ENCODE assay signal across 8 cellular contexts in the genomic region with DNA sequence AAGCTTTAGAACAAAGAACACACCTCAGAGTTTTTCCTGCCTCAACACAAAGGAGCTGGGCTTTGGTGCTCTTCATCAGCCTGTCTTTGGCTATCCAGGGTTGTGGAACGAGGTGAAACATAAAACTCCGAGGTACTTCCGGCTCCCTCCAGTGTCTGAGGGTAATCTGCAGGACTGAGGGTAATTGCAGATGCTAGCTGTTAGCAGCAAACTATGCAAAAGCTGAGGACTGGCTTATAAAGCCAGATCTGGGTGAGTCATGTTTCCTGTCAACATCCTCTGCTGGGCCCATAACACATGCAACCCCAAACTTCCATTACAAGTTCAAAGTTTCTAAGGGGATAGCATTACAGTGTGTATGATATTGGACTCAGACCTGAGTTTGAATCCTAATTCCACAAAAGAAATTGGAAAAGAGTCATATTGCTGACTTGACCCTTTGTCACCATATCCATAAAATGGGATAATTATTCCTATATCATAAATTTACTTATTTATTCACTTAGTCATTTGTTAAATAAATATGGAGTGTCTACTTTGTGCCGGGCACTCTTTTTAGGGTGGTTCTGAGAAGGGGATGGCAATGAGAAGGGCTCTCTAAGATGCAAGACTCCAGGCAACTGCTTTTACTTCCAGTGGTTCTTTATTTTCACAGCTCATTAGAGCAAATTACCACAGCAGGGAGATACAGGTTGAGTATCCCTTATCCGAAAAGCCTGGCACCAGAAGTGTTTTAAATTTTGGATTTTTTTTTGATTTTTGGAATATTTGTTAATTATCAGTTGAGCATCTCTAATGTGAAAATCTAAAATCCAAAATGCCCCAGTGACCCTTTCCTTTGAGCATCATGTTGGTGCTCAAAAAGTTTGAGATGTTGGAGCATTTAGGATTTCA. TPM values are rescaled to one million over a fixed set of nuclear protein-coding genes. Genes with fewer than 3 reads are reported as not detected.
DNase-seq lines count a peak whose midpoint lies in the region; ATAC-seq, FAIRE-seq and TF ChIP-seq lines count a peak whose summit lies in the region.

No MANE protein-coding gene starts in this region.

- 0 out of 2 replicates have a peak, but pooled peaks have one; percentile 18 for TF ChIP-seq RAD21 in HCT116 (IDR thresholded peaks at IDR 0.05; ENCODE audit: low read depth)

- H3K4me3 Mint-ChIP-seq in activated CD8-positive, alpha-beta memory T cell treated with anti-CD3 and anti-CD28 coated beads, Interleukin-2, amount 10 ng/mL, durations not matched to agents 7 days and 5 days = peak overlapping the region; percentile 94
- peak overlapping the region; percentile 28 to 61 (median 44) for H3K4me3 Mint-ChIP-seq in nephron

- H3K4me3 ChIP-seq in HCT116 (replicated peaks in 1 of 2; ENCODE audit: low read depth in 1 of 2, low read length in 2 of 2) (peak overlapping the region in 1 of 2 experiments; percentile 5; a peak in 1 of 4 replicates), epithelial cell of proximal tubule (ENCODE audit: low read depth, low read length) (no peak overlapping the region)

- peak overlapping the region; percentile 75 for H3K4me2 ChIP-seq in HCT116 (ENCODE audit: low read length)

- H3K79me2 ChIP-seq in HCT116 (ENCODE audit: insufficient read depth, low read length) = no peaks in the 10 kb centered on the region

- peak; percentile 20; the same call in 1 of the 2 replicates for ATAC-seq in HCT116
- peak; percentile 62 for ATAC-seq in activated CD8-positive, alpha-beta memory T cell treated with anti-CD3 and anti-CD28 coated beads, Interleukin-2, amount 10 ng/mL, durations not matched to agents 7 days and 5 days

- TF ChIP-seq POLR2A in GM12892 (IDR thresholded peaks at IDR 0.05; ENCODE audit: low read depth, low read length) = peak; percentile 97
- TF ChIP-seq POLR2A in HCT116 (IDR thresholded peaks at IDR 0.05; ENCODE audit: borderline replicate concordance, extremely low read depth, insufficient read depth, insufficient read length) = peak; percentile 98

- H3K36me3 ChIP-seq in HCT116 (ENCODE audit: control insufficient read depth in 1 of 2, insufficient read depth in 2 of 2, low read length in 2 of 2) = peaks cover 0 to 2% of the 10 kb centered on the region in 2 experiments; a peak in 2 of 4 replicates

- no peaks in the 10 kb centered on the region for H3K27me3 ChIP-seq in HCT116 (ENCODE audit: insufficient read depth, low read length)

- H3K9me3 Mint-ChIP-seq in activated CD8-positive, alpha-beta memory T cell treated with anti-CD3 and anti-CD28 coated beads, Interleukin-2, amount 10 ng/mL, durations not matched to agents 7 days and 5 days (ENCODE audit: low read depth) = no peaks in the 10 kb centered on the region
- H3K9me3 Mint-ChIP-seq in nephron = no peaks in the 10 kb centered on the region

- RAD21 ChIA-PET in HCT116 (lab: Charles Lee; ENCODE audit: low non-redundant PET in 1 of 2, low total read pairs in 2 of 2, uncharacterized antibody in 2 of 2, unreplicated experiment in 2 of 2) = no interaction called here

- peak; percentile 94 for FAIRE-seq in GM12892 (lab: Jason Lieb, UNC)

- H3K36me3 Mint-ChIP-seq in activated CD8-positive, alpha-beta memory T cell treated with anti-CD3 and anti-CD28 coated beads, Interleukin-2, amount 10 ng/mL, durations not matched to agents 7 days and 5 days = peaks cover 16% of the 10 kb centered on the region
- no peaks in the 10 kb centered on the region for H3K36me3 Mint-ChIP-seq in nephron (ENCODE audit: low read depth)

- TSS peak; percentile 62 for BruUV-seq in HCT116 (replicated peaks; lab: Mats Ljungman, UMichigan)

- intact Hi-C loops in HCT116 (cut with micrococcal nuclease) = no loop called here

- peak overlapping the region; percentile 32 for H3K9ac ChIP-seq in HCT116 (ENCODE audit: low read length)

- DNase-seq in GM12892 (ENCODE audit: insufficient read length) (no peak), HCT116 (ENCODE audit: low read depth, low spot score) (peak; percentile 52), NCI-H2196 (lab: John Stamatoyannopoulos, UW; ENCODE audit: unreplicated experiment) (peak; percentile 35), epithelial cell of proximal tubule (ENCODE audit: low read depth) (peak; percentile 72), superior temporal gyrus (ENCODE audit: extremely low spot score) (no peak), NCI-H526 treated with DMSO at 0.1 percent for 48 hours (lab: John Stamatoyannopoulos, UW) (no peak)
- DNase-seq in activated CD8-positive, alpha-beta memory T cell treated with anti-CD3 and anti-CD28 coated beads, Interleukin-2, amount 10 ng/mL, durations not matched to agents 7 days and 5 days = peak; percentile 91

- peaks cover 30 to 34% of the 10 kb centered on the region in 2 experiments for H3K4me1 ChIP-seq in HCT116 (ENCODE audit: control insufficient read depth in 1 of 2, insufficient read depth in 2 of 2, low read length in 2 of 2)

- H3K9me3 ChIP-seq in HCT116 (ENCODE audit: control insufficient read depth in 1 of 2, insufficient read depth in 1 of 2, low read depth in 1 of 2, low read length in 2 of 2) = no peaks in the 10 kb centered on the region

- peak overlapping the region; percentile 93 for H3K27ac ChIP-seq in HCT116 (ENCODE audit: low read depth, low read length)

- H3K9me2 ChIP-seq in HCT116 (ENCODE audit: insufficient read depth) = no peaks in the 10 kb centered on the region

- POLR2A ChIA-PET in HCT116 (lab: Charles Lee) = interaction anchor here (0.6 to 3.7 kb wide), 13 partner anchors 8 to 89 kb away, joined by 3 to 106 read pairs (median 5); partner anchors contain the start of genes B2M, PATL2, SPG11 and TRIM69

- no peak for TF ChIP-seq CTCF in HCT116 (IDR thresholded peaks at IDR 0.05 in 2 of 3, conservative IDR thresholded peaks at IDR 0.05 in 1 of 3; ENCODE audit: borderline replicate concordance in 1 of 3, insufficient read depth in 1 of 3, low read depth in 2 of 3, low read length in 2 of 3)
- peak; percentile 20 for TF ChIP-seq CTCF in epithelial cell of proximal tubule (conservative IDR thresholded peaks at IDR 0.05; ENCODE audit: low read depth, low read length)
- TF ChIP-seq CTCF in nephron (IDR thresholded peaks at IDR 0.05; ENCODE audit: unreplicated experiment in 3 of 3) = no peak

- peak overlapping the region; percentile 99 for H3K27ac Mint-ChIP-seq in activated CD8-positive, alpha-beta memory T cell treated with anti-CD3 and anti-CD28 coated beads, Interleukin-2, amount 10 ng/mL, durations not matched to agents 7 days and 5 days
- H3K27ac Mint-ChIP-seq in nephron = peak overlapping the region in 2 of 3 experiments; percentile 70 to 82

- no peaks in the 10 kb centered on the region for H4K20me1 ChIP-seq in HCT116 (ENCODE audit: insufficient read depth)

- H3K27me3 Mint-ChIP-seq in activated CD8-positive, alpha-beta memory T cell treated with anti-CD3 and anti-CD28 coated beads, Interleukin-2, amount 10 ng/mL, durations not matched to agents 7 days and 5 days = no peaks in the 10 kb centered on the region
- H3K27me3 Mint-ChIP-seq in nephron (ENCODE audit: low read depth) = no peaks in the 10 kb centered on the region

- H3K4me1 Mint-ChIP-seq in activated CD8-positive, alpha-beta memory T cell treated with anti-CD3 and anti-CD28 coated beads, Interleukin-2, amount 10 ng/mL, durations not matched to agents 7 days and 5 days = peaks cover 65% of the 10 kb centered on the region
- H3K4me1 Mint-ChIP-seq in nephron = peaks cover 8% of the 10 kb centered on the region

- CTCF ChIA-PET in HCT116 (lab: Charles Lee) = interaction anchor here (1.2 to 3.7 kb wide), 4 partner anchors 10 to 64 kb away, joined by 4 to 30 read pairs (median 10); partner anchors contain the start of genes PATL2, SPG11 and TRIM69
- CTCF ChIA-PET in activated CD8-positive, alpha-beta memory T cell treated with anti-CD3 and anti-CD28 coated beads, Interleukin-2, amount 10 ng/mL, durations not matched to agents 7 days and 5 days (lab: Charles Lee) = interaction anchor here (1.0 to 8.6 kb wide), 5 partner anchors 8 to 62 kb away, joined by 4 to 138 read pairs (median 57); partner anchors contain the start of genes B2M, PATL2, SPG11 and TRIM69

- H2AFZ ChIP-seq in HCT116 (ENCODE audit: low read depth, low read length, poor library complexity, severe bottlenecking) = peak overlapping the region; percentile 88

TF ChIP-seq in HCT116, 20 proteins besides CTCF, POLR2A, EP300 and RAD21 (continues in another document):
- TF ChIP-seq EGR1 (IDR thresholded peaks at IDR 0.05; ENCODE audit: low read depth) (no peak), YY1 (IDR thresholded peaks at IDR 0.05; ENCODE audit: extremely low read depth, insufficient replicate concordance, low read depth, low read length) (no peak), EZH2phosphoT487 (IDR thresholded peaks at IDR 0.05; ENCODE audit: borderline replicate concordance) (no peak), CBX3 (IDR thresholded peaks at IDR 0.05; ENCODE audit: low read depth) (0 out of 2 replicates have a peak, but pooled peaks have one; percentile 4), ELF1 (IDR thresholded peaks at IDR 0.05; ENCODE audit: borderline replicate concordance, low read depth) (no peak), FOSL1 (IDR thresholded peaks at IDR 0.05; ENCODE audit: low read depth) (peak; percentile 63), SIN3A (IDR thresholded peaks at IDR 0.05; ENCODE audit: low read depth) (peak; percentile 93), CEBPB (IDR thresholded peaks at IDR 0.05; ENCODE audit: low read depth) (no peak), SP1 (IDR thresholded peaks at IDR 0.05; ENCODE audit: low read depth) (peak; percentile 33), ZNF274 (IDR thresholded peaks at IDR 0.05; ENCODE audit: low read depth, low read length) (no peak)
- TF ChIP-seq, protein P1, sequence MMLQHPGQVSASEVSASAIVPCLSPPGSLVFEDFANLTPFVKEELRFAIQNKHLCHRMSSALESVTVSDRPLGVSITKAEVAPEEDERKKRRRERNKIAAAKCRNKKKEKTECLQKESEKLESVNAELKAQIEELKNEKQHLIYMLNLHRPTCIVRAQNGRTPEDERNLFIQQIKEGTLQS (IDR thresholded peaks at IDR 0.05) = no peak

RNA-seq across cellular contexts. Expression of gene TRIM69, which starts 9.5 kb away (rescaled TPM):
- polyA plus RNA-seq in GM12892 (2012; ENCODE audit: missing spikeins) = 41.6 TPM
- total RNA-seq in HCT116 (2021; ENCODE audit: unreplicated experiment) = 13.0 TPM
- 11.3 and 15.9 TPM in 2 replicates for polyA plus RNA-seq in HCT116 (2012)
- 10 to 100 TPM; 79.1 to 79.4 TPM for total RNA-seq in activated CD8-positive, alpha-beta memory T cell treated with anti-CD3 and anti-CD28 coated beads, Interleukin-2, amount 10 ng/mL, durations not matched to agents 7 days and 5 days
- total RNA-seq in epithelial cell of proximal tubule = 7.7 and 10.9 TPM in 2 replicates

RNA-seq across cellular contexts. Expression of gene B2M, which starts 15.5 kb away (rescaled TPM):
- 10,745 TPM for polyA plus RNA-seq in GM12892 (2012; ENCODE audit: missing spikeins)
- total RNA-seq in HCT116 (2021; ENCODE audit: unreplicated experiment) (388 TPM), epithelial cell of proximal tubule (648 and 1,011 TPM in 2 replicates)
- polyA plus RNA-seq in HCT116 (2012) = 668 and 788 TPM in 2 replicates
- 1,000 to 10,000 TPM; 6,920 to 7,161 TPM for total RNA-seq in activated CD8-positive, alpha-beta memory T cell treated with anti-CD3 and anti-CD28 coated beads, Interleukin-2, amount 10 ng/mL, durations not matched to agents 7 days and 5 days

RNA-seq across cellular contexts. Expression of gene PATL2, which starts 15.7 kb away (rescaled TPM):
- 12.6 TPM for polyA plus RNA-seq in GM12892 (2012; ENCODE audit: missing spikeins)
- total RNA-seq in HCT116 (2021; ENCODE audit: unreplicated experiment) (1.2 TPM), epithelial cell of proximal tubule (not detected in 2 replicates)
- polyA plus RNA-seq in HCT116 (2012) = 0.31 and 0.38 TPM in 2 replicates
- 10 to 100 TPM; 17.2 to 38.4 TPM for total RNA-seq in activated CD8-positive, alpha-beta memory T cell treated with anti-CD3 and anti-CD28 coated beads, Interleukin-2, amount 10 ng/mL, durations not matched to agents 7 days and 5 days

Comparison
In these comparisons a context has a peak if more than half of its experiments do, and no peak if none do; other contexts are left out.
1. DNase-seq: peak in HCT116 (single experiment), NCI-H2196 (single experiment), activated CD8-positive, alpha-beta memory T cell treated with anti-CD3 and anti-CD28 coated beads, Interleukin-2, amount 10 ng/mL, durations not matched to agents 7 days and 5 days (single experiment) and epithelial cell of proximal tubule (single experiment); none in GM12892 (single experiment), superior temporal gyrus (single experiment) and NCI-H526 treated with DMSO at 0.1 percent for 48 hours (single experiment).